Comparison of ENCODE assay signal across 9 cellular contexts in the genomic region with DNA sequence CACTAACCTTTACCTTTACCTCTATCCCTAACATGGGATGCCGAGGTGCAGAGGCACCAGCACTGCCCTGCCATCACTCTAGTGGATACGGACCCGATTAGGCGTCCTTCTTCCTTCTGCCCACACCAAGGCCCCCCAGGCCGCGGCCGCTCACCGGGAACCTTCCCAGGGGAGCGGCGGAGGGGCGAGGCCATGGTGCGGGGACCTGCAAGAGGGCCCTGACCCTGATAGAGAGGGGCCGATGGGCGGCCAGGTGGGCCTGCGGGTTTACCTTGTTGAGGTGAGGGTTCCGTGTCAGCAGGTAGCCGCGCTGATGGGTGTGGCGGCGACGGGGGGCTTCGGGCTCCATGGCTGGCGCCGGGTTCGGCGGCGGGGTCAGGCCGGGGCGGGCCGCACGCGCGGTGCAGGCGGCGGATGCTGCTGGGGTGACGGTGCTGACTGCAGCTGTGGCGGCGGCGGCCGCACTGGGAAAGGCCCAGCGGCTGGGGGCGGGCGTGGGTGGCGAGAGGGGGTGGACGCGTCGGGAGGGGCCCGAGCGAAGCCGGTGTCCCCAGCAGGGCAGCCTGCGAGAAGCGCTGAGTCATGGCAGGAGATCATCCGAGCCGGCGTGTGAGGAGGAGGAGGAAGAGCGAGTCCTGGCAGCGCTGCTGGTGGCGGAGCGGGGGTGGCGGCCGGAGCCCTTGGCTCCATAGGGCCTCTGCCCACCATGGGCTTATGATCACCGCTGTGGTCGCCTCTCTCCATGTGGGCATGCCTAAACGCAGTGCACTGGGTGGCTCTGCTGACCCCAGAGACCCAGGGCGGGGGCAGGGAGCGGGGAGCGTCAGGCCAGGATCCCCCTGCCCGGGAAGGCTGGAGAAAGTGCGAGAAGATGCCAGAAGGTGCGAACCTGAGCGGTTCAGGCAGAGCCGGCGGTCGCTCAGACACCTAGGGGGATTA. TPM values are rescaled to one million over a fixed set of nuclear protein-coding genes. Genes with fewer than 3 reads are reported as not detected.
DNase-seq lines count a peak whose midpoint lies in the region; ATAC-seq and TF ChIP-seq lines count a peak whose summit lies in the region.
"Had no signal": no experiment of that assay in that cellular context is flagged by ENCODE, and none has a peak within 500 bp of the region (broad histone marks: within the 10 kb centered on the region; RNA-seq: fewer than 3 reads in every experiment).

A gene (minus strand): TSS at position 446 of the 939 bp plus-strand sequence. CDS start 97 bp downstream, at position 349.

- POLR2A ChIA-PET in activated B cell treated with CpG ODN at 0.5 μM for 24 hours (lab: Charles Lee): no interaction called here

- H3K36me3 Mint-ChIP-seq in activated B cell treated with CpG ODN at 0.5 μM for 24 hours (ENCODE audit: low read depth): no peaks in the 10 kb centered on the region
- H3K36me3 Mint-ChIP-seq in effector memory CD8-positive, alpha-beta T cell (ENCODE audit: insufficient read depth): no peaks in the 10 kb centered on the region
- H3K36me3 Mint-ChIP-seq: naive thymus-derived CD8-positive, alpha-beta T cell had no signal

- H3K27ac ChIP-seq in HUES48 (ENCODE audit: low read depth, low read length): peak within 1 kb of the TSS; percentile 32

- H3K27me3 Mint-ChIP-seq in activated B cell treated with CpG ODN at 0.5 μM for 24 hours: peaks cover 14% of the 10 kb centered on the region
- H3K27me3 Mint-ChIP-seq in effector memory CD8-positive, alpha-beta T cell: peaks cover 5 to 20% of the 10 kb centered on the region in 2 donors

- H3K36me3 ChIP-seq in HUES48 (ENCODE audit: control insufficient read depth, insufficient read depth, low read length): no peaks in the 10 kb centered on the region

- H3K9me3 ChIP-seq in HUES48 (ENCODE audit: control insufficient read depth, insufficient read depth, low read length): no peaks in the 10 kb centered on the region

- ATAC-seq in GM21619 (IDR thresholded peaks at IDR 0.05; ENCODE audit: unreplicated experiment) (peak; percentile 69), activated B cell treated with CpG ODN at 0.5 μM for 24 hours (ENCODE audit: low read depth) (peak; percentile 28)
- ATAC-seq in effector memory CD8-positive, alpha-beta T cell (replicated peaks): peak; percentile 93

- no peaks in the 10 kb centered on the region for H3K9me3 Mint-ChIP-seq in activated B cell treated with CpG ODN at 0.5 μM for 24 hours
- H3K9me3 Mint-ChIP-seq in effector memory CD8-positive, alpha-beta T cell: no peaks in the 10 kb centered on the region

- peak within 1 kb of the TSS; percentile 67 for H3K4me3 ChIP-seq in HUES48 (ENCODE audit: low read depth, low read length)
- H3K4me3 ChIP-seq in lower leg skin (ENCODE audit: low read depth, poor library complexity, severe bottlenecking): peak within 1 kb of the TSS; percentile 54

- H3K4me3 Mint-ChIP-seq in activated B cell treated with CpG ODN at 0.5 μM for 24 hours: peak within 1 kb of the TSS; percentile 11
- H3K4me3 Mint-ChIP-seq in effector memory CD8-positive, alpha-beta T cell: peak within 1 kb of the TSS; percentile 67 to 83

- WGBS in lower leg skin, 2 donors: 12 to 13% methylated on average over 68 to 71 of the region's 74 CpGs

- H3K4me1 Mint-ChIP-seq in activated B cell treated with CpG ODN at 0.5 μM for 24 hours: no peaks in the 10 kb centered on the region
- H3K4me1 Mint-ChIP-seq in effector memory CD8-positive, alpha-beta T cell (ENCODE audit: low read depth in 2 of 2): peaks cover 0 to 4% of the 10 kb centered on the region in 2 donors

- peaks cover 16% of the 10 kb centered on the region for H3K27me3 ChIP-seq in HUES48 (ENCODE audit: control insufficient read depth, insufficient read depth, low read length)

- TF ChIP-seq CTCF in GM10266 (IDR thresholded peaks at IDR 0.05; ENCODE audit: control insufficient read depth, insufficient read depth, low read depth, missing control alignments) (no peak), activated B cell treated with CpG ODN at 0.5 μM for 24 hours (IDR thresholded peaks at IDR 0.05) (no peak), lower leg skin (IDR thresholded peaks at IDR 0.05) (no peak)

- CTCF ChIA-PET in activated B cell treated with CpG ODN at 0.5 μM for 24 hours (lab: Charles Lee): no interaction called here

- H3K9ac ChIP-seq in HUES48 (ENCODE audit: low read depth, low read length): peak within 1 kb of the TSS; percentile 61

- TF ChIP-seq POLR2A in lower leg skin (IDR thresholded peaks at IDR 0.05): no peak

- no peak within 1 kb of the TSS for H3K27ac Mint-ChIP-seq in activated B cell treated with CpG ODN at 0.5 μM for 24 hours
- peak within 1 kb of the TSS in 1 of 2 donors; percentile 84 for H3K27ac Mint-ChIP-seq in effector memory CD8-positive, alpha-beta T cell

- peak; percentile 75 for DNase-seq in GM10266 (ENCODE audit: extremely low spot score)
- DNase-seq in activated B cell treated with CpG ODN at 0.5 μM for 24 hours: no peak
- DNase-seq in effector memory CD8-positive, alpha-beta T cell: peak in 2 of 3 experiments; percentile 47 to 54
- DNase-seq in lower leg skin (ENCODE audit: low spot score in 2 of 2): peak; percentile 64 to 92
- peak; percentile 4 for DNase-seq in stimulated activated CD8-positive, alpha-beta memory T cell treated with anti-CD3 and anti-CD28 coated beads, Interleukin-15, amount 100 ng/mL, for 1 hour (ENCODE audit: low read depth)
- DNase-seq in cerebellar nuclear complex (lab: John Stamatoyannopoulos, UW): no peak

- peaks cover 15% of the 10 kb centered on the region for H3K4me1 ChIP-seq in HUES48 (ENCODE audit: control insufficient read depth, insufficient read depth, low read length)

- intact Hi-C loops in activated B cell treated with CpG ODN at 0.5 μM for 24 hours (cut with micrococcal nuclease) (no loop called here), lower leg skin (cut with DNase I; ENCODE audit: low total_unique reads) (no loop called here)

RNA-seq across cellular contexts. Expression of the gene that starts here (rescaled TPM):
- total RNA-seq in activated B cell treated with CpG ODN at 0.5 μM for 24 hours (not detected in 2 replicates), lower leg skin (10 to 100 TPM; 17.3 to 55.0 (median 20.8) TPM)

Comparison
In these comparisons a context has a peak if more than half of its experiments do, and no peak if none do; other contexts are left out.
1. RNA of the gene that starts here (total RNA-seq): 17.3 to 55.0 TPM in lower leg skin; not detected in activated B cell treated with CpG ODN at 0.5 μM for 24 hours; every median in the first group is over 10 times any median in the second.
2. Peak in ATAC-seq in activated B cell treated with CpG ODN at 0.5 μM for 24 hours; RNA of the gene not detected or under 1 TPM.
3. DNase-seq: peak in GM10266 (single experiment), effector memory CD8-positive, alpha-beta T cell (2 of 3), lower leg skin (2 of 2) and stimulated activated CD8-positive, alpha-beta memory T cell treated with anti-CD3 and anti-CD28 coated beads, Interleukin-15, amount 100 ng/mL, for 1 hour (single experiment); none in activated B cell treated with CpG ODN at 0.5 μM for 24 hours (single experiment) and cerebellar nuclear complex (0 of 2).
4. ATAC-seq: peak in every context shown above with its lines; median percentile 93 in effector memory CD8-positive, alpha-beta T cell; 69 in GM21619; 28 in activated B cell treated with CpG ODN at 0.5 μM for 24 hours.